Comparison of ENCODE assay signal across 31 cellular contexts in genomic region chr3:44132593-44132992, GRCh38.
"Had no signal": no experiment of that assay in that cellular context is flagged by ENCODE, and none has a peak within 500 bp of the region (broad histone marks: within the 10 kb centered on the region; RNA-seq: fewer than 3 reads in every experiment).

No MANE protein-coding gene starts in this region.

- H3K9me3 Mint-ChIP-seq: naive thymus-derived CD8-positive, alpha-beta T cell; natural killer cell treated with Interleukin-12 subunit alpha and Interleukin-12 subunit beta and Interleukin-15 and Interleukin-18, amount 100 ng/mL, for 72 hours; nephron progenitor cell; neural progenitor cell; stimulated activated memory B cell treated with anti-CD40 and anti-IgM and Interleukin-4, amounts not matched to agents 10 μg/mL and 1 μg/mL and 100 μg/mL, for 72 hours; stimulated activated naive CD8-positive, alpha-beta T cell treated with anti-CD3 and anti-CD28 coated beads, Interleukin-15, amount 100 ng/mL, for 72 hours; type B pancreatic cell had no signal

- ATAC-seq: naive thymus-derived CD8-positive, alpha-beta T cell; natural killer cell treated with Interleukin-12 subunit alpha and Interleukin-12 subunit beta and Interleukin-15 and Interleukin-18, amount 100 ng/mL, for 72 hours; psoas muscle; right cardiac atrium; sciatic nerve; stimulated activated memory B cell treated with anti-CD40 and anti-IgM and Interleukin-4, amounts not matched to agents 10 μg/mL and 1 μg/mL and 100 μg/mL, for 72 hours; stimulated activated naive CD8-positive, alpha-beta T cell treated with anti-CD3 and anti-CD28 coated beads, Interleukin-15, amount 100 ng/mL, for 72 hours; stimulated activated naive CD8-positive, alpha-beta T cell treated with anti-CD3 and anti-CD28 coated beads, Interleukin-15, Interleukin-2, amounts not matched to agents 100 U/mL and 50 U/mL, for 24 hours; upper lobe of right lung had no signal

- H3K4me3 Mint-ChIP-seq: naive thymus-derived CD8-positive, alpha-beta T cell; natural killer cell treated with Interleukin-12 subunit alpha and Interleukin-12 subunit beta and Interleukin-15 and Interleukin-18, amount 100 ng/mL, for 72 hours; nephron progenitor cell; neural progenitor cell; stimulated activated memory B cell treated with anti-CD40 and anti-IgM and Interleukin-4, amounts not matched to agents 10 μg/mL and 1 μg/mL and 100 μg/mL, for 72 hours; stimulated activated naive CD8-positive, alpha-beta T cell treated with anti-CD3 and anti-CD28 coated beads, Interleukin-15, amount 100 ng/mL, for 72 hours; type B pancreatic cell had no signal

- H3K4me2 ChIP-seq: neural progenitor cell, smooth muscle cell had no signal

- H3K27ac Mint-ChIP-seq: naive thymus-derived CD8-positive, alpha-beta T cell; natural killer cell treated with Interleukin-12 subunit alpha and Interleukin-12 subunit beta and Interleukin-15 and Interleukin-18, amount 100 ng/mL, for 72 hours; nephron progenitor cell; neural progenitor cell; progenitor cell of endocrine pancreas; stimulated activated memory B cell treated with anti-CD40 and anti-IgM and Interleukin-4, amounts not matched to agents 10 μg/mL and 1 μg/mL and 100 μg/mL, for 72 hours; stimulated activated naive CD8-positive, alpha-beta T cell treated with anti-CD3 and anti-CD28 coated beads, Interleukin-15, amount 100 ng/mL, for 72 hours; type B pancreatic cell had no signal

- H3K36me3 ChIP-seq: neural progenitor cell, ovary, spleen, suprapubic skin, tibial artery, transverse colon, upper lobe of right lung, uterus had no signal

- H3K9me3 ChIP-seq: ovary, psoas muscle, spleen, suprapubic skin, testis, tibial artery, transverse colon, upper lobe of right lung, uterus had no signal

- H3K79me2 ChIP-seq: parathyroid adenoma had no signal

- DNase-seq: naive thymus-derived CD8-positive, alpha-beta T cell; nephron progenitor cell; occipital lobe; ovary; posterior cingulate gyrus; psoas muscle; right cardiac atrium; spleen; stimulated activated CD4-positive, alpha-beta T cell treated with anti-CD3 and anti-CD28 coated beads, Interleukin-12 subunit alpha, Interleukin-12 subunit beta, amount 100 ng/mL, for 4 hours; stimulated activated CD4-positive, alpha-beta T cell treated with anti-CD3 and anti-CD28 coated beads, Interleukin-1b, Interleukin-23, amount 100 ng/mL, for 48 hours; stimulated activated CD4-positive, alpha-beta T cell treated with anti-CD3 and anti-CD28 coated beads, Interleukin-4, amount 100 ng/mL, for 1 hour; stimulated activated CD4-positive, alpha-beta T cell treated with anti-CD3 and anti-CD28 coated beads, Interleukin-4, amount 100 ng/mL, for 4 hours; stimulated activated CD8-positive, alpha-beta memory T cell treated with anti-CD3 and anti-CD28 coated beads, Interleukin-4, amount 100 ng/mL, for 48 hours; stimulated activated naive CD8-positive, alpha-beta T cell treated with anti-CD3 and anti-CD28 coated beads, Interleukin-15, amount 100 ng/mL, for 72 hours; stimulated activated naive CD8-positive, alpha-beta T cell treated with anti-CD3 and anti-CD28 coated beads, Interleukin-15, Interleukin-2, amounts not matched to agents 100 U/mL and 50 U/mL, for 24 hours; substantia nigra; testis; tibial artery; transverse colon; upper lobe of right lung; uterus had no signal

- H3K4me3 ChIP-seq: neural progenitor cell, ovary, psoas muscle, skin epidermis, smooth muscle cell, spleen, suprapubic skin, testis, tibial artery, transverse colon, upper lobe of right lung, uterus had no signal

- H3K36me3 Mint-ChIP-seq: naive thymus-derived CD8-positive, alpha-beta T cell; natural killer cell treated with Interleukin-12 subunit alpha and Interleukin-12 subunit beta and Interleukin-15 and Interleukin-18, amount 100 ng/mL, for 72 hours; neural progenitor cell; stimulated activated memory B cell treated with anti-CD40 and anti-IgM and Interleukin-4, amounts not matched to agents 10 μg/mL and 1 μg/mL and 100 μg/mL, for 72 hours; type B pancreatic cell had no signal

- H3K27ac ChIP-seq: neural progenitor cell, ovary, parathyroid adenoma, psoas muscle, skin epidermis, spleen, suprapubic skin, testis, tibial artery, transverse colon, upper lobe of right lung, uterus had no signal

- H3K27me3 ChIP-seq: neural progenitor cell, ovary, suprapubic skin, testis, transverse colon, upper lobe of right lung, uterus had no signal

- H3K4me1 ChIP-seq: neural progenitor cell, parathyroid adenoma, psoas muscle, spleen, suprapubic skin, testis, tibial artery, transverse colon, upper lobe of right lung, uterus had no signal

- H2AFZ ChIP-seq: neural progenitor cell, parathyroid adenoma had no signal

- H3K9ac ChIP-seq: neural progenitor cell, parathyroid adenoma had no signal
